ENCODE assay signal across 8 cellular contexts in genomic region chr9:93133641-93134017, GRCh38. TPM values are rescaled to one million over a fixed set of nuclear protein-coding genes. Genes with fewer than 3 reads are reported as not detected.
A peak's percentile ranks its signal among the peaks of the same experiment; 100 is the strongest.
DNase-seq lines count a peak whose midpoint lies in the region; ATAC-seq and TF ChIP-seq lines count a peak whose summit lies in the region.

No MANE protein-coding gene starts in this region.

- peak overlapping the region; percentile 88 for H3K27ac Mint-ChIP-seq in activated naive CD4-positive, alpha-beta T cell treated with anti-CD3 and anti-CD28 coated beads, Interleukin-2, amount 10 ng/mL, durations not matched to agents 7 days and 5 days

- H3K27ac ChIP-seq in Panc1 (ENCODE audit: low read length) = peak overlapping the region; percentile 66
- peak overlapping the region; percentile 100 for H3K27ac ChIP-seq in neutrophil
- peak overlapping the region; percentile 94 for H3K27ac ChIP-seq in urinary bladder (ENCODE audit: low read depth)

- ATAC-seq in GM19025 (IDR thresholded peaks at IDR 0.05; ENCODE audit: low read depth, unreplicated experiment) (peak; percentile 34), HG03175 (IDR thresholded peaks at IDR 0.05; ENCODE audit: unreplicated experiment) (peak; percentile 44), Panc1 (peak; percentile 39)

- CTCF ChIA-PET in Panc1 (lab: Charles Lee) = no interaction called here
- CTCF ChIA-PET in activated naive CD4-positive, alpha-beta T cell treated with anti-CD3 and anti-CD28 coated beads, Interleukin-2, amount 10 ng/mL, durations not matched to agents 7 days and 5 days (lab: Charles Lee) = interaction anchor here (1.0 to 1.1 kb wide), 3 partner anchors 14 to 130 kb away, joined by 3 read pairs; no protein-coding TSS in a partner anchor

- peaks cover 5% of the 10 kb centered on the region for H3K36me3 Mint-ChIP-seq in activated naive CD4-positive, alpha-beta T cell treated with anti-CD3 and anti-CD28 coated beads, Interleukin-2, amount 10 ng/mL, durations not matched to agents 7 days and 5 days

- intact Hi-C loops in Panc1 (cut with micrococcal nuclease; ENCODE audit: unreplicated experiment) = no loop called here

- peak; percentile 33 to 62 for DNase-seq in AML-193 (lab: John Stamatoyannopoulos, UW)
- DNase-seq in Panc1 (ENCODE audit: low read depth, low spot score) = no peak
- peak; percentile 66 for DNase-seq in activated naive CD4-positive, alpha-beta T cell treated with anti-CD3 and anti-CD28 coated beads, Interleukin-2, amount 10 ng/mL, durations not matched to agents 7 days and 5 days
- DNase-seq in glomerular visceral epithelial cell (ENCODE audit: extremely low spot score) = peak; percentile 88

- POLR2A ChIA-PET in Panc1 (lab: Charles Lee) = interaction anchor here (0.6 kb wide), 1 partner anchor 11 kb away, joined by 4 read pairs; no protein-coding TSS in a partner anchor

- no peaks in the 10 kb centered on the region for H3K27me3 Mint-ChIP-seq in activated naive CD4-positive, alpha-beta T cell treated with anti-CD3 and anti-CD28 coated beads, Interleukin-2, amount 10 ng/mL, durations not matched to agents 7 days and 5 days

- H3K36me3 ChIP-seq in Panc1 (ENCODE audit: control insufficient read depth, insufficient read depth, low read length) (no peaks in the 10 kb centered on the region; the same call in 1 of the 2 replicates), neutrophil (peaks cover 44% of the 10 kb centered on the region), urinary bladder (ENCODE audit: insufficient read depth) (no peaks in the 10 kb centered on the region)

- peak overlapping the region; percentile 90 for H3K4me3 Mint-ChIP-seq in activated naive CD4-positive, alpha-beta T cell treated with anti-CD3 and anti-CD28 coated beads, Interleukin-2, amount 10 ng/mL, durations not matched to agents 7 days and 5 days

- in situ Hi-C loops in Panc1 (cut with HindIII; ENCODE audit: low pct_unique_long_range_greater_than_20kb, low sequenced_read_pairs) = no loop called here

- no peaks in the 10 kb centered on the region for H3K9me3 ChIP-seq in Panc1 (ENCODE audit: control insufficient read depth, insufficient read depth, low read depth, low read length)
- no peaks in the 10 kb centered on the region for H3K9me3 ChIP-seq in neutrophil

- H3K4me3 ChIP-seq in Panc1 (ENCODE audit: low read depth in 2 of 2, low read length in 2 of 2) (peak overlapping the region; percentile 62 to 69), neutrophil (ENCODE audit: low read depth in 1 of 2, low read length in 1 of 2) (peak overlapping the region; percentile 93 to 94), urinary bladder (ENCODE audit: low read depth, low read length) (peak overlapping the region; percentile 83)

- H3K27me3 ChIP-seq in Panc1 (ENCODE audit: control insufficient read depth, insufficient read depth, low read length) = no peaks in the 10 kb centered on the region
- H3K27me3 ChIP-seq in neutrophil = peaks cover 28% of the 10 kb centered on the region

- TF ChIP-seq CTCF in Panc1 (IDR thresholded peaks at IDR 0.05) (no peak), neutrophil (IDR thresholded peaks at IDR 0.05) (no peak)

- H3K4me1 ChIP-seq in Panc1 (ENCODE audit: control insufficient read depth, insufficient read depth, low read length) (peaks cover 21% of the 10 kb centered on the region), neutrophil (ENCODE audit: control insufficient read depth in 1 of 2, insufficient read depth in 1 of 2, low read depth in 1 of 2, low read length in 1 of 2) (peaks cover 69 to 70% of the 10 kb centered on the region in 2 experiments), urinary bladder (ENCODE audit: insufficient read depth) (no peaks in the 10 kb centered on the region)

- H3K9me3 Mint-ChIP-seq in activated naive CD4-positive, alpha-beta T cell treated with anti-CD3 and anti-CD28 coated beads, Interleukin-2, amount 10 ng/mL, durations not matched to agents 7 days and 5 days = peaks cover 3% of the 10 kb centered on the region

- H3K4me1 Mint-ChIP-seq in activated naive CD4-positive, alpha-beta T cell treated with anti-CD3 and anti-CD28 coated beads, Interleukin-2, amount 10 ng/mL, durations not matched to agents 7 days and 5 days = peaks cover 61% of the 10 kb centered on the region

- WGBS in urinary bladder = under 1% methylated on average over 37 of the region's 37 CpGs

- BruUV-seq in Panc1 (replicated peaks; lab: Mats Ljungman, UMichigan) = no TSS peak

RNA-seq across cellular contexts. Expression of gene NINJ1, which starts 0.4 kb away (rescaled TPM):
- total RNA-seq in Panc1 (2021; ENCODE audit: unreplicated experiment) = 26.7 TPM
- polyA plus RNA-seq in Panc1 (2012; ENCODE audit: insufficient read length) = 57.4 TPM
- 13.2 TPM for total RNA-seq in urinary bladder
- polyA plus RNA-seq in urinary bladder = 48.2 TPM

RNA-seq across cellular contexts. Expression of gene CARD19, which starts 37.6 kb away (rescaled TPM):
- total RNA-seq in Panc1 (2021; ENCODE audit: unreplicated experiment) (63.4 TPM), urinary bladder (14.8 TPM)
- polyA plus RNA-seq in Panc1 (2012; ENCODE audit: insufficient read length) = 72.2 TPM
- 77.0 TPM for polyA plus RNA-seq in urinary bladder

RNA-seq across cellular contexts. Expression of gene WNK2, which starts 50.3 kb away (rescaled TPM):
- total RNA-seq in Panc1 (2021; ENCODE audit: unreplicated experiment) (13.7 TPM), urinary bladder (4.8 TPM)
- polyA plus RNA-seq in Panc1 (2012; ENCODE audit: insufficient read length) = 20.5 TPM
- polyA plus RNA-seq in urinary bladder = 9.3 TPM
